Comparison of ENCODE assay signal across 8 cellular contexts in the genomic region with DNA sequence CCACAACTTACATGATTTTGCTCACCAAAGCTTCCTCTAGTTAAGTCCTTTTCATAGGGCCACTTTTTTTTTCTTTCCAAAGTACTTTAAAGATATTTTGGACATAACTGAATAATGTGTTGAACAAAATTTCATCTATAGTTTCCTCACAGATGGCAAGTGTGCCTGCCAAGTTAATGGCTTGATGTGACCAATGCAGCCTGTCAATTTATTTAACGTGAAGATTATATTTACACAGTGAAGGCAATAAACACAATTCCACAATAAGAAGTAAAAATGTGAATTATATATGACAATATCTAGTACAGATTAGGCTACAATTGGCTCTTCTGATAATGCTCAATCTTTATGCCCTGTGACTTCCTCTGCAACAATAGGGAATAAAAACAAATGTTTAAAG. TPM values are rescaled to one million over a fixed set of nuclear protein-coding genes. Genes with fewer than 3 reads are reported as not detected.
"Had no signal": no experiment of that assay in that cellular context is flagged by ENCODE, and none has a peak within 500 bp of the region (broad histone marks: within the 10 kb centered on the region; RNA-seq: fewer than 3 reads in every experiment).

No MANE protein-coding gene starts in this region.

- H3K4me2 ChIP-seq: GM23338 had no signal

- H3K4me3 ChIP-seq: GM23338 had no signal

- H3K4me3 Mint-ChIP-seq: GM23338, H9, IgD-negative memory B cell had no signal

- DNase-seq: H9, HCEC 1CT had no signal

- ATAC-seq: GM23338, HepG2 had no signal

- H3K27ac Mint-ChIP-seq: GM23338, H9, IgD-negative memory B cell had no signal

- H3K9me3 Mint-ChIP-seq: GM23338, H9, IgD-negative memory B cell had no signal

- H3K27ac ChIP-seq: HL-60 had no signal

- H3K36me3 Mint-ChIP-seq: IgD-negative memory B cell had no signal

- H3K4me1 Mint-ChIP-seq: GM23338 had no signal

RNA-seq across cellular contexts. Expression of a gene that starts 18.0 kb away (rescaled TPM):
- total RNA-seq: GM23338, H1, H9, HepG2 had no signal

RNA-seq across cellular contexts. Expression of a gene that starts 26.7 kb away (rescaled TPM):
- total RNA-seq: GM23338, H1, H9, HepG2, HT1080 had no signal
